Comparison of ENCODE assay signal across 8 cellular contexts in the genomic region with DNA sequence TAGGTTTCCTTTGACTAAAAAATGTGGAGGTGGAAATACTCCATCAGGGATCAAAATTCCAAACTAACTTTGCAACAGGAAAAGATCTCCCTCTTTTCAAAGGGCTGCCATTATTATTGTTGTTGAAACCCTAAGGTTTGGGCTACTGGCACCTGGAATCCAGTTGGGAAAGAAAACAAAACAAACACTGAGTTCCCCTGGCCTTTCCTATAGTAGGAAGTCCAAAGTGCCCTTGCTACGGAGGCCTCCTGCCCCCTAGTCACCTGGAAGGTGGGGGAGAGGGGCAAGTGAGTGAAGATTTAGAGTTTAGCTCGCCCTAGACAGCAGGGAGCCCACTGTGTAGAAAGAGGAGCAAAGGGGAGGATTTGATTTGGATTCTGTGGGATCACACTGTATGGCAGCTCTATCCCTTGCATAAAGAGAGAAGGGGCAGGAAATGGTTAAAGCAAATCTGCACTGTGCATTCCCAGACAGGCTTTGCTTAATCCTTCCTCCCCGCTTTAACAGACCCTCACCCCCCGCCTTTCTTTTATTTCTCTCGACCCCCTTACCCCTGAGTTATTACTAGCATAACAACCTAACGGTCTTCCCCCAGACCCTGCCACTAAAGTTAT. TPM values are rescaled to one million over a fixed set of nuclear protein-coding genes. Genes with fewer than 3 reads are reported as not detected.
DNase-seq lines count a peak whose midpoint lies in the region; ATAC-seq and TF ChIP-seq lines count a peak whose summit lies in the region.

No MANE protein-coding gene starts in this region.

- peaks cover 11 to 21% of the 10 kb centered on the region in 2 donors for H3K27me3 ChIP-seq in mucosa of rectum (ENCODE audit: control insufficient read depth in 2 of 2, insufficient read depth in 2 of 2, low read length in 2 of 2)

- H3K4me1 ChIP-seq in mucosa of rectum (ENCODE audit: control insufficient read depth in 2 of 2, insufficient read depth in 2 of 2, low read length in 2 of 2), result peaks cover 4 to 8% of the 10 kb centered on the region in 2 donors

- H3K4me3 Mint-ChIP-seq in stimulated activated naive CD8-positive, alpha-beta T cell treated with anti-CD3 and anti-CD28 coated beads, Interleukin-15, Interleukin-2, amounts not matched to agents 100 ng/mL and 50 ng/mL, for 24 hours, result peak overlapping the region; percentile 85
- H3K4me3 Mint-ChIP-seq in MCF 10A (ENCODE audit: unreplicated experiment), result peak overlapping the region; percentile 99

- no TSS peak for BruUV-seq in MCF 10A (replicated peaks; lab: Mats Ljungman, UMichigan)

- peaks cover 33% of the 10 kb centered on the region for H3K4me1 Mint-ChIP-seq in stimulated activated naive CD8-positive, alpha-beta T cell treated with anti-CD3 and anti-CD28 coated beads, Interleukin-15, Interleukin-2, amounts not matched to agents 100 ng/mL and 50 ng/mL, for 24 hours (ENCODE audit: low read depth)
- H3K4me1 Mint-ChIP-seq in MCF 10A (ENCODE audit: insufficient read depth, unreplicated experiment), result peaks cover 12% of the 10 kb centered on the region

- no peak for DNase-seq in stimulated activated naive CD8-positive, alpha-beta T cell treated with anti-CD3 and anti-CD28 coated beads, Interleukin-15, Interleukin-2, amounts not matched to agents 100 U/mL and 50 U/mL, for 24 hours
- DNase-seq in MCF 10A (ENCODE audit: unreplicated experiment) (peak; percentile 21), UCSD-AML1 (lab: John Stamatoyannopoulos, UW; ENCODE audit: unreplicated experiment) (no peak), occipital lobe (lab: John Stamatoyannopoulos, UW) (no peak), NCI-H2107 treated with DMSO at 0.1 percent for 48 hours (lab: John Stamatoyannopoulos, UW; ENCODE audit: unreplicated experiment) (no peak)

- CTCF ChIA-PET in MCF 10A (lab: Yijun Ruan, JAX), result interaction anchor here (0.6 to 4.6 kb wide), 27 partner anchors 8 to 1788 kb away, joined by 3 to 39 read pairs (median 4); no protein-coding TSS in a partner anchor

- no peaks in the 10 kb centered on the region for H3K9me3 ChIP-seq in mucosa of rectum (ENCODE audit: control insufficient read depth in 2 of 2, low read length in 2 of 2)

- POLR2A ChIA-PET in MCF 10A (lab: Yijun Ruan, JAX), result interaction anchor here (0.5 to 4.5 kb wide), 14 partner anchors 10 to 1996 kb away, joined by 3 to 41 read pairs (median 4); no protein-coding TSS in a partner anchor

- peak overlapping the region in 1 of 2 donors; percentile 12 for H3K27ac ChIP-seq in mucosa of rectum (ENCODE audit: low read depth in 2 of 2, low read length in 2 of 2)

- intact Hi-C loops in MCF 10A (cut with micrococcal nuclease), result loop anchor here (1.0 to 10.0 kb wide), 7 partner anchors 141 to 1811 kb away; no protein-coding TSS in a partner anchor

- peak overlapping the region; percentile 37 to 72 for H3K4me3 ChIP-seq in mucosa of rectum (ENCODE audit: low read length in 2 of 2)

- no peak overlapping the region for H3K9ac ChIP-seq in mucosa of rectum (ENCODE audit: low read depth in 1 of 2, low read length in 2 of 2)

- no peaks in the 10 kb centered on the region for H3K9me3 Mint-ChIP-seq in stimulated activated naive CD8-positive, alpha-beta T cell treated with anti-CD3 and anti-CD28 coated beads, Interleukin-15, Interleukin-2, amounts not matched to agents 100 ng/mL and 50 ng/mL, for 24 hours
- H3K9me3 Mint-ChIP-seq in MCF 10A (ENCODE audit: unreplicated experiment), result no peaks in the 10 kb centered on the region

- H3K27me3 Mint-ChIP-seq in stimulated activated naive CD8-positive, alpha-beta T cell treated with anti-CD3 and anti-CD28 coated beads, Interleukin-15, Interleukin-2, amounts not matched to agents 100 ng/mL and 50 ng/mL, for 24 hours, result peaks cover 69% of the 10 kb centered on the region
- no peaks in the 10 kb centered on the region for H3K27me3 Mint-ChIP-seq in MCF 10A (ENCODE audit: insufficient read depth, unreplicated experiment)

- no peak for ATAC-seq in stimulated activated naive CD8-positive, alpha-beta T cell treated with anti-CD3 and anti-CD28 coated beads, Interleukin-15, Interleukin-2, amounts not matched to agents 100 U/mL and 50 U/mL, for 24 hours
- ATAC-seq in HG02852 (IDR thresholded peaks at IDR 0.05; ENCODE audit: unreplicated experiment), result no peak

- no peak overlapping the region for H3K27ac Mint-ChIP-seq in stimulated activated naive CD8-positive, alpha-beta T cell treated with anti-CD3 and anti-CD28 coated beads, Interleukin-15, Interleukin-2, amounts not matched to agents 100 ng/mL and 50 ng/mL, for 24 hours
- H3K27ac Mint-ChIP-seq in MCF 10A (ENCODE audit: low read depth, unreplicated experiment), result peak overlapping the region; percentile 63

- TF ChIP-seq CTCF in MCF 10A (IDR thresholded peaks at IDR 0.05; ENCODE audit: unreplicated experiment), result no peak

- H3K36me3 ChIP-seq in mucosa of rectum (ENCODE audit: control insufficient read depth in 2 of 2, insufficient read depth in 2 of 2, low read length in 2 of 2), result no peaks in the 10 kb centered on the region

- no peaks in the 10 kb centered on the region for H3K36me3 Mint-ChIP-seq in stimulated activated naive CD8-positive, alpha-beta T cell treated with anti-CD3 and anti-CD28 coated beads, Interleukin-15, Interleukin-2, amounts not matched to agents 100 ng/mL and 50 ng/mL, for 24 hours (ENCODE audit: low read depth)
- H3K36me3 Mint-ChIP-seq in MCF 10A (ENCODE audit: insufficient read depth, unreplicated experiment), result no peaks in the 10 kb centered on the region

RNA-seq across cellular contexts. Expression of a gene that starts 0.7 kb away (rescaled TPM):
- 6.4 and 6.6 TPM in 2 replicates for total RNA-seq in MCF 10A (2022)
- 95.3 TPM for total RNA-seq in occipital lobe

Comparison
In these comparisons a context has a peak if more than half of its experiments do, and no peak if none do; other contexts are left out.
1. RNA of a gene that starts 0.7 kb away (total RNA-seq): 95.3 TPM in occipital lobe (single experiment); 6.4 to 6.6 TPM in MCF 10A; every median in the first group is over 10 times any median in the second.